Comparison of ENCODE assay signal across 33 cellular contexts in the genomic region with DNA sequence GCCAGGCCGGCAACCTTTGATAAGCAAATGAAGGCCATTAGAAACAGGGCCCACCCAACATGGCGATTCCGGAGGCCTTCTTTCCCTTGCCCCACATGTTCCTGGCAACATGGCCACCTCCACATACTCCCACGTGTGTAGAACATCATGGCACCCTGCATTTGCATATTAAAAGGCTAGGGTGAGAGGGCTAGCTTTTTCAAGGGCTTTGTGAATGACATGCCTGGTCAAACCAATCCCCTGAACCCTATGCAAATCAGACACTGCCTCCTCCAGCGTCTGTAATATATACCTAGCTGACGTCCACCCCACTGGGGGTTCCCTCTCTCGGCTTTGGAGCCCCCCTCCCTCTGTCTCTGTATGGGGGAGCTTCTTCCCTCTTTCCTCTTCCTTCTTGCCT. TPM values are rescaled to one million over a fixed set of nuclear protein-coding genes. Genes with fewer than 3 reads are reported as not detected.
"Had no signal": no experiment of that assay in that cellular context is flagged by ENCODE, and none has a peak within 500 bp of the region (broad histone marks: within the 10 kb centered on the region; RNA-seq: fewer than 3 reads in every experiment).

No MANE protein-coding gene starts in this region.

- H3K4me3 Mint-ChIP-seq: activated B cell treated with CpG ODN at 0.5 μM for 24 hours; activated naive CD8-positive, alpha-beta T cell; activated T-cell treated with anti-CD3 and anti-CD28 coated beads, Interleukin-2, amount 50 U/mL, for 72 hours; mesothelial cell of epicardium; naive B cell; nephron progenitor cell; stimulated activated effector memory CD8-positive, alpha-beta T cell treated with anti-CD3 and anti-CD28 coated beads, Interleukin-12 subunit alpha, Interleukin-12 subunit beta, amount 100 ng/mL, for 72 hours; stimulated activated naive CD8-positive, alpha-beta T cell treated with anti-CD3 and anti-CD28 coated beads, Interleukin-15, Interleukin-2, amounts not matched to agents 100 ng/mL and 50 ng/mL, for 24 hours; type B pancreatic cell had no signal

- H3K4me3 ChIP-seq: colonic mucosa, esophagus squamous epithelium, gastrocnemius medialis, ovary, sigmoid colon, uterus had no signal

- H3K4me1 Mint-ChIP-seq: activated B cell treated with CpG ODN at 0.5 μM for 24 hours; stimulated activated effector memory CD8-positive, alpha-beta T cell treated with anti-CD3 and anti-CD28 coated beads, Interleukin-12 subunit alpha, Interleukin-12 subunit beta, amount 100 ng/mL, for 72 hours had no signal

- H3K36me3 ChIP-seq: colonic mucosa, ovary, prostate gland, uterus had no signal

- DNase-seq: activated B cell treated with CpG ODN at 0.5 μM for 24 hours; activated CD4-positive, alpha-beta T cell treated with anti-CD3 and anti-CD28 coated beads, Interleukin-2, amount 50 U/mL, for 4 hours; activated effector memory CD4-positive, alpha-beta T cell treated with Interleukin-2 at 50 U/mL for 16 hours; activated naive CD4-positive, alpha-beta T cell treated with Interleukin-2 at 50 U/mL for 16 hours; activated T-cell treated with anti-CD3 and anti-CD28 coated beads for 4 hours; activated T-cell treated with anti-CD3 and anti-CD28 coated beads, Interleukin-2, amount 50 U/mL, for 72 hours; anterior cingulate cortex; cerebellar nuclear complex; colonic mucosa; effector CD8-positive, alpha-beta T cell; esophagus squamous epithelium; gastrocnemius medialis; glutamatergic neuron; left cardiac atrium; naive B cell; nephron progenitor cell; ovary; retina; sigmoid colon; small intestine; stimulated activated CD4-positive, alpha-beta T cell treated with anti-CD3 and anti-CD28 coated beads, Interleukin-4, amount 100 ng/mL, for 24 hours; substantia nigra; T-helper 2 cell; uterus had no signal

- H3K27me3 ChIP-seq: esophagus squamous epithelium, gastrocnemius medialis, ovary, sigmoid colon, uterus had no signal

- H3K27ac ChIP-seq: colonic mucosa, gastrocnemius medialis, ovary, sigmoid colon, uterus had no signal

- ATAC-seq: activated T-cell treated with anti-CD3 and anti-CD28 coated beads, Interleukin-2, amount 50 U/mL, for 72 hours; gastrocnemius medialis; left cardiac atrium; stimulated activated effector memory CD8-positive, alpha-beta T cell treated with anti-CD3 and anti-CD28 coated beads, Interleukin-12 subunit alpha, Interleukin-12 subunit beta, amount 100 ng/mL, for 72 hours had no signal

- H3K27me3 Mint-ChIP-seq: naive B cell, type B pancreatic cell had no signal

- H3K9me3 ChIP-seq: colonic mucosa, gastrocnemius medialis, ovary, sigmoid colon, uterus had no signal

- H3K4me1 ChIP-seq: colonic mucosa, sigmoid colon, uterus had no signal

- H3K27ac Mint-ChIP-seq: activated B cell treated with CpG ODN at 0.5 μM for 24 hours; activated naive CD8-positive, alpha-beta T cell; activated T-cell treated with anti-CD3 and anti-CD28 coated beads, Interleukin-2, amount 50 U/mL, for 72 hours; mesothelial cell of epicardium; nephron progenitor cell; stimulated activated effector memory CD8-positive, alpha-beta T cell treated with anti-CD3 and anti-CD28 coated beads, Interleukin-12 subunit alpha, Interleukin-12 subunit beta, amount 100 ng/mL, for 72 hours; stimulated activated naive CD8-positive, alpha-beta T cell treated with anti-CD3 and anti-CD28 coated beads, Interleukin-15, Interleukin-2, amounts not matched to agents 100 ng/mL and 50 ng/mL, for 24 hours; type B pancreatic cell had no signal

- FAIRE-seq: bronchial epithelial cell, endometrium, keratinocyte, small intestine had no signal

RNA-seq across cellular contexts. Expression of a gene that starts 1.6 kb away (rescaled TPM):
- total RNA-seq: esophagus squamous epithelium had no signal
